34 cellular contexts compared by ENCODE assay signal in the genomic region with DNA sequence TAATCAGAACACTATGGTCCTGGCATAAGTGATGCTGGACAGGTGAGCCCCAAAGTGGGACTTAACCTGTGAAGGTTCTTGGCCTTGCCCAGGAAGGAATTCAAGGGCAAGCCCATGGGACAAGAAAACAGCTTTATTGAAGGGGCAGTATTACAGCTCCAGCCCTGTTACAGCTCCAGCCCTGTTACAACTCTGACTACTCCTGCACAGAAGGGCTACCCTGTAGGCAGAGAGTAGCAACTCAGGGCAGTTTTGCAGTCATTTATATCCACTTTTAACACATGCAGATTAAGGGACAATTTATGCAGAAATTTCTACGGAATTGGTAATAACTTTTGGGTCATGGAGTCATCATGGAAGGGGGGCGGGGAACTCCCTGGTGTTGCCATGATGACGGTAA. TPM values are rescaled to one million over a fixed set of nuclear protein-coding genes. Genes with fewer than 3 reads are reported as not detected.
DNase-seq lines count a peak whose midpoint lies in the region; ATAC-seq and TF ChIP-seq lines count a peak whose summit lies in the region.
"Had no signal": no experiment of that assay in that cellular context is flagged by ENCODE, and none has a peak within 500 bp of the region (broad histone marks: within the 10 kb centered on the region; RNA-seq: fewer than 3 reads in every experiment).

No MANE protein-coding gene starts in this region.

- ATAC-seq in GM18873 (IDR thresholded peaks at IDR 0.05; ENCODE audit: low FRiP score, unreplicated experiment), result no peak
- ATAC-seq: A549; CD8-positive, alpha-beta T cell had no signal

- intact Hi-C loops in colonic mucosa (cut with DNase I), result no loop called here
- intact Hi-C loops in esophagus muscularis mucosa (cut with DNase I), result no loop called here

- H3K4me3 ChIP-seq in colonic mucosa (no peak overlapping the region), esophagus muscularis mucosa (no peak overlapping the region)
- H3K4me3 ChIP-seq: A549; BLaER1; BLaER1 treated with 17β-estradiol and CSF1 and Interleukin-3, amounts not matched to agents 10 nM and 100 nM had no signal

- TF ChIP-seq POLR2A in esophagus muscularis mucosa (IDR thresholded peaks at IDR 0.05; ENCODE audit: low read depth), result no peak

- TF ChIP-seq EP300 in esophagus muscularis mucosa (IDR thresholded peaks at IDR 0.05), result no peak

- H3K9me3 ChIP-seq in colonic mucosa (no peaks in the 10 kb centered on the region), esophagus muscularis mucosa (no peaks in the 10 kb centered on the region)
- H3K9me3 ChIP-seq: A549; BE2C; BLaER1; BLaER1 treated with 17β-estradiol and CSF1 and Interleukin-3, amounts not matched to agents 10 nM and 100 nM; Caco-2 had no signal

- WGBS in esophagus muscularis mucosa, result 87% methylated on average over 3 of the region's 3 CpGs

- H3K4me1 ChIP-seq in colonic mucosa (no peaks in the 10 kb centered on the region), esophagus muscularis mucosa (no peaks in the 10 kb centered on the region)
- H3K4me1 ChIP-seq: BE2C had no signal

- DNase-seq in activated CD8-positive, alpha-beta memory T cell treated with anti-CD3 and anti-CD28 coated beads for 24 hours, result peak; percentile 35
- DNase-seq in activated CD8-positive, alpha-beta memory T cell treated with anti-CD3 and anti-CD28 coated beads, Interleukin-2, amount 50 U/mL, for 4 hours, result no peak
- DNase-seq in colonic mucosa (peak; percentile 12), esophagus muscularis mucosa (ENCODE audit: extremely low spot score) (peak; percentile 60)
- no peak for DNase-seq in stimulated activated CD4-positive, alpha-beta T cell treated with anti-CD3 and anti-CD28 coated beads, Interleukin-4, amount 100 ng/mL, for 24 hours
- DNase-seq: 8988T; ACHN; AML-193; BE2C; C1 segment of cervical spinal cord; Caco-2; Calu3; CD4-positive, alpha-beta memory T cell; CD4-positive, alpha-beta T cell; CD4-positive, CD25-positive, alpha-beta regulatory T cell; CD8-positive, alpha-beta memory T cell; CD8-positive, alpha-beta T cell; COR-L47; DMS 273 treated with DMSO at 0.1 percent for 48 hours; DMS153; DMS79; DMS79 treated with DMSO at 0.1 percent for 48 hours; DND-41; EL had no signal

- no peak overlapping the region for H3K9ac ChIP-seq in colonic mucosa (ENCODE audit: low read depth in 2 of 2, low read length in 2 of 2)
- H3K9ac ChIP-seq: BLaER1; BLaER1 treated with 17β-estradiol and CSF1 and Interleukin-3, amounts not matched to agents 10 nM and 100 nM had no signal

- H3K36me3 ChIP-seq in colonic mucosa (no peaks in the 10 kb centered on the region), esophagus muscularis mucosa (no peaks in the 10 kb centered on the region)
- H3K36me3 ChIP-seq: BE2C; BLaER1; BLaER1 treated with 17β-estradiol and CSF1 and Interleukin-3, amounts not matched to agents 10 nM and 100 nM had no signal

- H3K27ac ChIP-seq in colonic mucosa (no peak overlapping the region), esophagus muscularis mucosa (replicated peaks in 1 of 4) (no peak overlapping the region)
- H3K27ac ChIP-seq: 22Rv1; A549; BLaER1; BLaER1 treated with 17β-estradiol and CSF1 and Interleukin-3, amounts not matched to agents 10 nM and 100 nM; C4-2B had no signal

- H3K27me3 ChIP-seq in colonic mucosa, result no peaks in the 10 kb centered on the region
- H3K27me3 ChIP-seq in esophagus muscularis mucosa, result no peaks in the 10 kb centered on the region
- H3K27me3 ChIP-seq: BE2C; BLaER1; BLaER1 treated with 17β-estradiol and CSF1 and Interleukin-3, amounts not matched to agents 10 nM and 100 nM had no signal

- TF ChIP-seq CTCF in colonic mucosa (IDR thresholded peaks at IDR 0.05) (no peak), esophagus muscularis mucosa (IDR thresholded peaks at IDR 0.05) (no peak)

RNA-seq across cellular contexts. Expression of gene IL37, which starts 15.7 kb away (rescaled TPM):
- under 1 TPM in 1 of 2 donors, not detected in 1; 0.99 TPM for total RNA-seq in colonic mucosa
- total RNA-seq in esophagus muscularis mucosa, result not detected
- total RNA-seq: A172; A673; Caco-2; CD4-positive, alpha-beta memory T cell; CD4-positive, alpha-beta T cell; CD4-positive, CD25-positive, alpha-beta regulatory T cell; CD8-positive, alpha-beta memory T cell; CD8-positive, alpha-beta T cell; Daoy had no signal

RNA-seq across cellular contexts. Expression of gene IL36G, which starts 51.1 kb away (rescaled TPM):
- total RNA-seq in colonic mucosa, result under 1 TPM; 0.40 to 0.69 TPM
- not detected for total RNA-seq in esophagus muscularis mucosa
- total RNA-seq: A172; A673; B cell; Caco-2; CD4-positive, alpha-beta memory T cell; CD4-positive, alpha-beta T cell; CD4-positive, CD25-positive, alpha-beta regulatory T cell; CD8-positive, alpha-beta memory T cell; CD8-positive, alpha-beta T cell had no signal

Comparison
In these comparisons a context has a peak if more than half of its experiments do, and no peak if none do; other contexts are left out.
1. DNase-seq: peak in activated CD8-positive, alpha-beta memory T cell treated with anti-CD3 and anti-CD28 coated beads for 24 hours (single experiment), colonic mucosa (single experiment) and esophagus muscularis mucosa (single experiment); none in activated CD8-positive, alpha-beta memory T cell treated with anti-CD3 and anti-CD28 coated beads, Interleukin-2, amount 50 U/mL, for 4 hours (single experiment) and stimulated activated CD4-positive, alpha-beta T cell treated with anti-CD3 and anti-CD28 coated beads, Interleukin-4, amount 100 ng/mL, for 24 hours (single experiment).